ENCODE assay signal across 17 cellular contexts in genomic region chr2:205695460-205695979, GRCh38.
DNase-seq lines count a peak whose midpoint lies in the region; ATAC-seq and TF ChIP-seq lines count a peak whose summit lies in the region.
"Had no signal": no experiment of that assay in that cellular context is flagged by ENCODE, and none has a peak within 500 bp of the region (broad histone marks: within the 10 kb centered on the region; RNA-seq: fewer than 3 reads in every experiment).

No MANE protein-coding gene starts in this region.

- ATAC-seq in HG03354 (IDR thresholded peaks at IDR 0.05; ENCODE audit: poor library complexity, severe bottlenecking, unreplicated experiment), result no peak
- no peak for ATAC-seq in GM18498 (IDR thresholded peaks at IDR 0.05; ENCODE audit: unreplicated experiment)
- ATAC-seq: effector memory CD8-positive, alpha-beta T cell had no signal

- TF ChIP-seq CTCF in fibroblast of pulmonary artery (IDR thresholded peaks at IDR 0.05; ENCODE audit: low read length, missing control alignments), result no peak

- peak; percentile 40 for DNase-seq in EL
- DNase-seq in SKM-1 (lab: John Stamatoyannopoulos, UW; ENCODE audit: unreplicated experiment), result peak; percentile 63
- DNase-seq in fibroblast of pulmonary artery (ENCODE audit: low read depth), result peak; percentile 55
- DNase-seq in skeletal muscle cell (ENCODE audit: low read depth), result peak; percentile 81
- DNase-seq in foreskin melanocyte, result no peak
- DNase-seq in NCI-H446 (lab: John Stamatoyannopoulos, UW), result no peak
- DNase-seq: activated CD4-positive, CD25-positive, alpha-beta regulatory T cell; activated T-cell treated with anti-CD3 and anti-CD28 coated beads for 4 hours; anterior cingulate cortex; effector memory CD8-positive, alpha-beta T cell; hypothalamus; NCI-H1436; SIG-M5 had no signal

- no peak overlapping the region for H3K4me3 ChIP-seq in fibroblast of pulmonary artery (replicated peaks; ENCODE audit: low read depth, low read length)
- no peak overlapping the region for H3K4me3 ChIP-seq in skeletal muscle cell (ENCODE audit: low read depth, low read length)
- H3K4me3 ChIP-seq: lung, ovary had no signal

Comparison
In these comparisons a context has a peak if more than half of its experiments do, and no peak if none do; other contexts are left out.
1. DNase-seq: peak in EL (single experiment), SKM-1 (single experiment), fibroblast of pulmonary artery (single experiment) and skeletal muscle cell (single experiment); none in foreskin melanocyte (single experiment) and NCI-H446 (0 of 2).